ENCODE assay signal across 19 cellular contexts in genomic region chr21:43979654-43980053, GRCh38. TPM values are rescaled to one million over a fixed set of nuclear protein-coding genes. Genes with fewer than 3 reads are reported as not detected.
A peak's percentile ranks its signal among the peaks of the same experiment; 100 is the strongest.
DNase-seq lines count a peak whose midpoint lies in the region; ATAC-seq, FAIRE-seq and TF ChIP-seq lines count a peak whose summit lies in the region.
"Had no signal": no experiment of that assay in that cellular context is flagged by ENCODE, and none has a peak within 500 bp of the region (broad histone marks: within the 10 kb centered on the region; RNA-seq: fewer than 3 reads in every experiment).

No MANE protein-coding gene starts in this region.

- POLR2A ChIA-PET in AG04449 (lab: Yijun Ruan, JAX) (no interaction called here), K562 (lab: Yijun Ruan, JAX) (interaction anchor here (0.5 to 1.1 kb wide), 4 partner anchors 49 to 175 kb away, joined by 3 to 5 read pairs (median 4); no protein-coding TSS in a partner anchor)

- peaks cover 5 to 40% of the 10 kb centered on the region in 2 experiments; a peak in 4 of 5 replicates for H3K4me1 ChIP-seq in K562 (replicated peaks in 1 of 2; ENCODE audit: control insufficient read depth in 2 of 2, insufficient read depth in 2 of 2, low read length in 2 of 2)
- H3K4me1 ChIP-seq in hepatocyte (ENCODE audit: insufficient read depth) = no peaks in the 10 kb centered on the region
- no peaks in the 10 kb centered on the region for H3K4me1 ChIP-seq in effector memory CD4-positive, alpha-beta T cell (ENCODE audit: control insufficient read depth, insufficient read depth, low read length, poor library complexity, severe bottlenecking)

- no peak for TF ChIP-seq POLR2A in K562 (conservative IDR thresholded peaks at IDR 0.05)

- no peaks in the 10 kb centered on the region for H3K9me2 ChIP-seq in hepatocyte (replicated peaks; ENCODE audit: insufficient read depth)

- CTCF ChIA-PET in AG04449 (lab: Yijun Ruan, JAX) = interaction anchor here (0.6 kb wide), 1 partner anchor 37 kb away, joined by 3 read pairs; no protein-coding TSS in a partner anchor
- CTCF ChIA-PET in K562 (lab: Yijun Ruan, JAX; ENCODE audit: low intra/inter-chr PET ratio) = interaction anchor here (1.0 kb wide), 1 partner anchor 288 kb away, joined by 4 read pairs; no protein-coding TSS in a partner anchor

- TF ChIP-seq CTCF in AG04449 (IDR thresholded peaks at IDR 0.05; ENCODE audit: insufficient read depth, low read length, missing control alignments) (peak; percentile 0), K562 (IDR thresholded peaks at IDR 0.05 in 2 of 3, conservative IDR thresholded peaks at IDR 0.05 in 1 of 3; ENCODE audit: insufficient read depth in 2 of 3, low read depth in 1 of 3, low read length in 3 of 3) (peak; percentile 21 to 47 (median 35); a peak in 2 of 6 replicates), hepatocyte (IDR thresholded peaks at IDR 0.05; ENCODE audit: poor library complexity) (no peak)

- ATAC-seq in K562 = no peak
- ATAC-seq in HG03025 (IDR thresholded peaks at IDR 0.05; ENCODE audit: low FRiP score, unreplicated experiment) = no peak
- ATAC-seq in HG03135 (IDR thresholded peaks at IDR 0.05; ENCODE audit: unreplicated experiment) = no peak
- ATAC-seq: stimulated activated naive B cell treated with anti-CD40 and anti-IgM and Interleukin-4, amounts not matched to agents 10 μg/mL and 1 μg/mL and 100 μg/mL, for 72 hours had no signal

- WGBS in K562 (ENCODE audit: insufficient coverage, low coverage, missing lambda C conversion rate) = 83% methylated on average over 7 of the region's 7 CpGs
- 86% methylated on average over 7 of the region's 7 CpGs for WGBS in hepatocyte (ENCODE audit: low lambda C conversion rate, missing lambda C conversion rate)

- in situ Hi-C loops in K562 (cut with MboI) = no loop called here

- no peak for TF ChIP-seq EP300 in K562 (IDR thresholded peaks at IDR 0.05; ENCODE audit: low read length)

- intact Hi-C loops in K562 (cut with micrococcal nuclease) = no loop called here

- H3K4me2 ChIP-seq in K562 (ENCODE audit: insufficient read depth, low read length) (no peak overlapping the region), hepatocyte (no peak overlapping the region)

- no peaks in the 10 kb centered on the region for H3K79me2 ChIP-seq in K562 (ENCODE audit: control insufficient read depth, insufficient read depth, low read length)
- H3K79me2 ChIP-seq in hepatocyte = no peaks in the 10 kb centered on the region

- H3K4me3 ChIP-seq in AG04449 (ENCODE audit: low read depth, low read length) = no peak overlapping the region
- no peak overlapping the region for H3K4me3 ChIP-seq in H7 (ENCODE audit: insufficient read depth, low read depth, low read length)
- no peak overlapping the region for H3K4me3 ChIP-seq in K562
- H3K4me3 ChIP-seq in hepatocyte = no peak overlapping the region
- H3K4me3 ChIP-seq in effector memory CD4-positive, alpha-beta T cell (ENCODE audit: insufficient read depth, low read depth, low read length, poor library complexity, severe bottlenecking) = no peak overlapping the region

- no peak for FAIRE-seq in K562 (lab: Jason Lieb, UNC)

- H3K27ac ChIP-seq in K562 (ENCODE audit: extremely low read depth, low read depth, low read length) (no peak overlapping the region), layer of hippocampus (ENCODE audit: low read depth, low read length) (peak overlapping the region; percentile 8), hepatocyte (no peak overlapping the region)
- H3K27ac ChIP-seq in effector memory CD4-positive, alpha-beta T cell (ENCODE audit: insufficient read depth, low read length, poor library complexity, severe bottlenecking) = no peak overlapping the region

- no peaks in the 10 kb centered on the region for H3K36me3 ChIP-seq in H7 (replicated peaks; ENCODE audit: control insufficient read depth, insufficient read depth, low read length)
- H3K36me3 ChIP-seq in K562 (ENCODE audit: control insufficient read depth, insufficient read depth, low read length) = peaks cover 54% of the 10 kb centered on the region; the same call in 2 of the 3 replicates
- H3K36me3 ChIP-seq in hepatocyte (replicated peaks; ENCODE audit: insufficient read depth, low read depth) = no peaks in the 10 kb centered on the region
- H3K36me3 ChIP-seq in effector memory CD4-positive, alpha-beta T cell (ENCODE audit: control insufficient read depth, insufficient read depth, low read length) = peaks cover 32% of the 10 kb centered on the region

- peak; percentile 9 to 44; a peak in 2 of 4 replicates for TF ChIP-seq RAD21 in K562 (CRISPR knock-in tag; conservative IDR thresholded peaks at IDR 0.05 in 1 of 2, IDR thresholded peaks at IDR 0.05 in 1 of 2)

- BruUV-seq in K562 (replicated peaks; lab: Mats Ljungman, UMichigan) = no TSS peak

- no peaks in the 10 kb centered on the region for H3K9me1 ChIP-seq in K562 (ENCODE audit: control insufficient read depth, insufficient read depth, low read length)

- H3K9me3 ChIP-seq in K562 (replicated peaks; ENCODE audit: control insufficient read depth, insufficient read depth, low read depth, low read length) (no peaks in the 10 kb centered on the region), hepatocyte (ENCODE audit: low read depth) (no peaks in the 10 kb centered on the region)
- no peaks in the 10 kb centered on the region for H3K9me3 ChIP-seq in effector memory CD4-positive, alpha-beta T cell (ENCODE audit: control insufficient read depth, low read length)

- no peak for DNase-seq in AG04449 (ENCODE audit: low read depth, low spot score)
- peak; percentile 45 for DNase-seq in H7
- DNase-seq in K562 (ENCODE audit: extremely low read depth in 1 of 4, low spot score in 3 of 4) = no peak
- DNase-seq in hepatocyte (ENCODE audit: low spot score) = no peak
- DNase-seq in effector memory CD4-positive, alpha-beta T cell = no peak
- DNase-seq: activated CD4-positive, CD25-positive, alpha-beta regulatory T cell; COR-L47; effector CD8-positive, alpha-beta T cell; EL; GOT3; KBM-7; NCI-H2029 treated with DMSO at 0.1 percent for 48 hours; NCI-H510A treated with DMSO at 0.1 percent for 48 hours; retina; SIG-M5; stimulated activated naive B cell treated with anti-CD40 and anti-IgM and Interleukin-4, amounts not matched to agents 10 μg/mL and 1 μg/mL and 100 μg/mL, for 72 hours had no signal

- H2AFZ ChIP-seq in K562 (ENCODE audit: low read depth, low read length) (no peak overlapping the region), hepatocyte (no peak overlapping the region)

- H3K9ac ChIP-seq in K562 (ENCODE audit: insufficient read depth in 1 of 2, low read depth in 2 of 2, low read length in 2 of 2) = no peak overlapping the region

- H4K20me1 ChIP-seq in K562 (replicated peaks; ENCODE audit: control insufficient read depth, insufficient read depth, low read length) (no peaks in the 10 kb centered on the region), hepatocyte (ENCODE audit: insufficient read depth, poor library complexity, severe bottlenecking) (no peaks in the 10 kb centered on the region)

- H3K27me3 ChIP-seq in H7 (ENCODE audit: control insufficient read depth, insufficient read depth, low read length) (no peaks in the 10 kb centered on the region), K562 (ENCODE audit: control insufficient read depth in 2 of 2, insufficient read depth in 2 of 2, low read length in 2 of 2) (no peaks in the 10 kb centered on the region), layer of hippocampus (ENCODE audit: control insufficient read depth, insufficient read depth, low read length) (no peaks in the 10 kb centered on the region), hepatocyte (no peaks in the 10 kb centered on the region)
- H3K27me3 ChIP-seq in effector memory CD4-positive, alpha-beta T cell (replicated peaks; ENCODE audit: control insufficient read depth, insufficient read depth, low read length, poor library complexity, severe bottlenecking) = no peaks in the 10 kb centered on the region

TF ChIP-seq in K562, 482 proteins besides CTCF, POLR2A, EP300 and RAD21:
- TF ChIP-seq SIN3A (IDR thresholded peaks at IDR 0.05; ENCODE audit: borderline replicate concordance in 2 of 2, control insufficient read depth in 1 of 2, low read depth in 2 of 2, low read length in 2 of 2) (no peak), ZNF766 (CRISPR knock-in tag; conservative IDR thresholded peaks at IDR 0.05) (no peak), ESRRA (IDR thresholded peaks at IDR 0.05; ENCODE audit: borderline replicate concordance, low read depth) (no peak), CBX3 (IDR thresholded peaks at IDR 0.05; ENCODE audit: borderline replicate concordance in 1 of 2, low read length in 2 of 2) (no peak), ZFP30 (CRISPR knock-in tag; IDR thresholded peaks at IDR 0.05; ENCODE audit: borderline replicate concordance) (no peak), SP2 (IDR thresholded peaks at IDR 0.05; ENCODE audit: extremely low read depth, low read depth, low read length, poor library complexity, severe bottlenecking) (no peak), NONO (IDR thresholded peaks at IDR 0.05; ENCODE audit: low read depth in 2 of 2, low read length in 1 of 2) (no peak), ZBTB7A (IDR thresholded peaks at IDR 0.05; ENCODE audit: borderline replicate concordance, control insufficient read depth, low read depth, low read length) (no peak), MED1 (CRISPR knock-in tag; IDR thresholded peaks at IDR 0.05; ENCODE audit: borderline replicate concordance) (no peak), ZNF436 (CRISPR knock-in tag; IDR thresholded peaks at IDR 0.05) (no peak)

RNA-seq across cellular contexts. Expression of gene TRAPPC10, which starts 32.5 kb away (rescaled TPM):
- 24.8 and 34.5 TPM in 2 replicates for total RNA-seq in H7 (2014; rRNA removed; shearing (Covaris generic))
- total RNA-seq in K562 (2011; cell fraction: chromatin; rRNA removed; ENCODE audit: low replicate concordance) = 206 and 248 TPM in 2 replicates
- 84.7 and 101 TPM in 2 replicates for total RNA-seq in K562 (2011; cell fraction: nucleolus; rRNA removed)
- total RNA-seq in K562 (2011; cell fraction: nucleoplasm; rRNA removed) = 136 and 156 TPM in 2 replicates
- total RNA-seq in K562 (2014; rRNA removed) (18.6 and 26.0 TPM in 2 replicates), K562 (2014; rRNA removed; fragmentation: Illumina TruSeq; extraction: Trizol) (31.0 and 32.8 TPM in 2 replicates), K562 (2015; rRNA removed; fragmentation: Illumina TruSeq; extraction: Trizol) (27.3 and 30.0 TPM in 2 replicates), K562 (2021) (33.8 and 40.5 TPM in 2 replicates), hepatocyte (16.6 and 17.7 TPM in 2 replicates)
- polyA plus RNA-seq in K562 (2011; rRNA removed) (24.3 and 25.4 TPM in 2 replicates), K562 (2014; fragmentation: Illumina TruSeq; extraction: Trizol) (27.5 and 28.9 TPM in 2 replicates), K562 (2014; fragmentation: Nextera tagmentation; extraction: Ambion mirVana) (1 to 10 TPM; 1.1 to 1.3 TPM), K562 (2014; rRNA removed) (20.4 and 21.5 TPM in 2 replicates), hepatocyte (12.9 and 13.1 TPM in 2 replicates)
- 15.0 and 18.0 TPM in 2 replicates for polyA plus RNA-seq in K562 (2011; cell fraction: cytosol; rRNA removed)
- 90.3 and 102 TPM in 2 replicates for polyA plus RNA-seq in K562 (2011; cell fraction: nucleus; rRNA removed)
- 22.2 and 26.6 TPM in 2 replicates for polyA plus RNA-seq in K562 (2012)
- polyA minus RNA-seq in K562 (2011; rRNA and poly(A)+ RNA removed) = 31.9 and 33.4 TPM in 2 replicates
- polyA minus RNA-seq in K562 (2011; cell fraction: cytosol; rRNA and poly(A)+ RNA removed) = 13.8 and 16.4 TPM in 2 replicates
- 27.6 and 38.5 TPM in 2 replicates for polyA minus RNA-seq in K562 (2011; cell fraction: nucleus; rRNA and poly(A)+ RNA removed)
